Comparison of ENCODE assay signal across 1 cellular context in genomic region chrX:21975827-21976226, GRCh38.
TF ChIP-seq lines count a peak whose summit lies in the region.

No MANE protein-coding gene starts in this region.

TF ChIP-seq in A549, 52 proteins besides CTCF, POLR2A, EP300 and RAD21 (continued from another document):
- TF ChIP-seq BCL3 (IDR thresholded peaks at IDR 0.05) (no peak), SMC3 (IDR thresholded peaks at IDR 0.05) (peak; percentile 34; the same call in 2 of the 3 replicates), ELK1 (IDR thresholded peaks at IDR 0.05; ENCODE audit: low read depth, low read length) (no peak)
